15 cellular contexts compared by ENCODE assay signal in genomic region chr20:34299925-34300806, GRCh38. TPM values are rescaled to one million over a fixed set of nuclear protein-coding genes. Genes with fewer than 3 reads are reported as not detected.
DNase-seq lines count a peak whose midpoint lies in the region; TF ChIP-seq lines count a peak whose summit lies in the region.
"Had no signal": no experiment of that assay in that cellular context is flagged by ENCODE, and none has a peak within 500 bp of the region (broad histone marks: within the 10 kb centered on the region; RNA-seq: fewer than 3 reads in every experiment).

No MANE protein-coding gene starts in this region.

- H3K36me3 ChIP-seq in Loucy (ENCODE audit: insufficient read depth, low read length) (no peaks in the 10 kb centered on the region), SU-DHL-6 (ENCODE audit: low read length) (no peaks in the 10 kb centered on the region)

- intact Hi-C loops in activated CD4-positive, alpha-beta T cell treated with anti-CD3 and anti-CD28 coated beads, Interleukin-2, amount 10 ng/mL, durations not matched to agents 24 days and 14 days (cut with micrococcal nuclease) = no loop called here

- H3K27ac Mint-ChIP-seq in activated CD4-positive, alpha-beta T cell treated with anti-CD3 and anti-CD28 coated beads, Interleukin-2, amount 10 ng/mL, durations not matched to agents 24 days and 14 days = no peak overlapping the region
- H3K27ac Mint-ChIP-seq in progenitor cell of endocrine pancreas = no peak overlapping the region
- H3K27ac Mint-ChIP-seq: IgD-negative memory B cell, immature natural killer cell had no signal

- no peak overlapping the region for H3K4me3 Mint-ChIP-seq in activated CD4-positive, alpha-beta T cell treated with anti-CD3 and anti-CD28 coated beads, Interleukin-2, amount 10 ng/mL, durations not matched to agents 24 days and 14 days
- no peak overlapping the region for H3K4me3 Mint-ChIP-seq in progenitor cell of endocrine pancreas (ENCODE audit: low read depth)
- H3K4me3 Mint-ChIP-seq: IgD-negative memory B cell, neural crest cell had no signal

- H3K4me2 ChIP-seq in Loucy (ENCODE audit: low read depth, low read length, poor library complexity, severe bottlenecking) (peak overlapping the region; percentile 84), SU-DHL-6 (ENCODE audit: low read depth, low read length, poor library complexity, severe bottlenecking) (peak overlapping the region; percentile 80)

- H3K9me3 ChIP-seq in Loucy (ENCODE audit: insufficient read depth, low read depth, low read length) (no peaks in the 10 kb centered on the region), SU-DHL-6 (ENCODE audit: insufficient read depth, low read length) (no peaks in the 10 kb centered on the region)

- no peak for TF ChIP-seq CTCF in Loucy (conservative IDR thresholded peaks at IDR 0.05; ENCODE audit: low read length)
- TF ChIP-seq CTCF in SU-DHL-6 (IDR thresholded peaks at IDR 0.05; ENCODE audit: insufficient read depth, low read length, poor library complexity, severe bottlenecking) = no peak
- no peak for TF ChIP-seq CTCF in progenitor cell of endocrine pancreas (IDR thresholded peaks at IDR 0.05; ENCODE audit: unreplicated experiment)
- TF ChIP-seq CTCF in GM13977 (IDR thresholded peaks at IDR 0.05; ENCODE audit: extremely low read depth, insufficient read depth, missing control alignments) = no peak

- no peaks in the 10 kb centered on the region for H3K27me3 Mint-ChIP-seq in activated CD4-positive, alpha-beta T cell treated with anti-CD3 and anti-CD28 coated beads, Interleukin-2, amount 10 ng/mL, durations not matched to agents 24 days and 14 days
- H3K27me3 Mint-ChIP-seq in progenitor cell of endocrine pancreas = no peaks in the 10 kb centered on the region

- H2AFZ ChIP-seq in Loucy (ENCODE audit: low read length) (no peak overlapping the region), SU-DHL-6 (ENCODE audit: low read depth, low read length, severe bottlenecking) (no peak overlapping the region)

- H3K27me3 ChIP-seq in Loucy (ENCODE audit: insufficient read depth, low read length, poor library complexity, severe bottlenecking) (no peaks in the 10 kb centered on the region), SU-DHL-6 (ENCODE audit: low read length) (no peaks in the 10 kb centered on the region)

- no peaks in the 10 kb centered on the region for H3F3A ChIP-seq in Loucy (ENCODE audit: low read depth)
- no peaks in the 10 kb centered on the region for H3F3A ChIP-seq in SU-DHL-6 (ENCODE audit: insufficient read depth)

- H4K20me1 ChIP-seq in Loucy (ENCODE audit: insufficient read depth, low read length, poor library complexity, severe bottlenecking) (peaks cover 7% of the 10 kb centered on the region), SU-DHL-6 (ENCODE audit: low read depth, low read length) (no peaks in the 10 kb centered on the region; the same call in 1 of the 2 replicates)

- peak overlapping the region; percentile 28; the same call in 1 of the 2 replicates for H3K27ac ChIP-seq in SU-DHL-6 (ENCODE audit: low read depth, low read length)

- peaks cover 11% of the 10 kb centered on the region for H3K36me3 Mint-ChIP-seq in activated CD4-positive, alpha-beta T cell treated with anti-CD3 and anti-CD28 coated beads, Interleukin-2, amount 10 ng/mL, durations not matched to agents 24 days and 14 days (ENCODE audit: low read depth)
- peaks cover 5% of the 10 kb centered on the region for H3K36me3 Mint-ChIP-seq in progenitor cell of endocrine pancreas (ENCODE audit: insufficient read depth)
- H3K36me3 Mint-ChIP-seq: IgD-negative memory B cell had no signal

- no peaks in the 10 kb centered on the region for H3K9me2 ChIP-seq in Loucy (replicated peaks; ENCODE audit: low read depth, low read length)
- H3K9me2 ChIP-seq in SU-DHL-6 (replicated peaks; ENCODE audit: insufficient read depth, low read length) = no peaks in the 10 kb centered on the region

- peak overlapping the region; percentile 92 for H3K9ac ChIP-seq in Loucy (ENCODE audit: low read depth, low read length, poor library complexity, severe bottlenecking)
- peak overlapping the region; percentile 91; the same call in 1 of the 2 replicates for H3K9ac ChIP-seq in SU-DHL-6 (ENCODE audit: low read length)

- DNase-seq in DMS79 treated with DMSO at 0.1 percent for 48 hours (lab: John Stamatoyannopoulos, UW) (peak; percentile 86), left kidney (ENCODE audit: low read depth, low spot score) (peak; percentile 41), hypothalamus (lab: John Stamatoyannopoulos, UW) (no peak), progenitor cell of endocrine pancreas (ENCODE audit: low spot score, unreplicated experiment) (no peak), GM13977 (ENCODE audit: low spot score) (no peak)
- no peak for DNase-seq in activated CD4-positive, alpha-beta T cell treated with anti-CD3 and anti-CD28 coated beads, Interleukin-2, amount 10 ng/mL, durations not matched to agents 24 days and 14 days
- DNase-seq: anterior cingulate cortex, immature natural killer cell, NCI-H748 treated with DMSO at 0.1 percent for 48 hours, T-helper 2 cell had no signal

- peak overlapping the region; percentile 95 for H3K4me3 ChIP-seq in Loucy (ENCODE audit: low read length, poor library complexity, severe bottlenecking)
- no peak overlapping the region for H3K4me3 ChIP-seq in SU-DHL-6 (ENCODE audit: insufficient read depth, low read length, poor library complexity, severe bottlenecking)

- H3K79me2 ChIP-seq in Loucy (ENCODE audit: insufficient read depth, low read length) (peaks cover 57% of the 10 kb centered on the region), SU-DHL-6 (ENCODE audit: insufficient read depth, low read length) (peaks cover 70% of the 10 kb centered on the region)

- no peaks in the 10 kb centered on the region for H3K9me3 Mint-ChIP-seq in activated CD4-positive, alpha-beta T cell treated with anti-CD3 and anti-CD28 coated beads, Interleukin-2, amount 10 ng/mL, durations not matched to agents 24 days and 14 days
- H3K9me3 Mint-ChIP-seq in progenitor cell of endocrine pancreas (ENCODE audit: low read depth) = no peaks in the 10 kb centered on the region
- H3K9me3 Mint-ChIP-seq: IgD-negative memory B cell, immature natural killer cell, neural crest cell had no signal

- in situ Hi-C loops in GM13977 (cut with MboI; ENCODE audit: low pct_unique_long_range_greater_than_20kb, low sequenced_read_pairs, unreplicated experiment) = loop anchor here (25.0 kb wide), 1 partner anchor 412 kb away; the partner anchor contains the start of gene TP53INP2

- peaks cover 22% of the 10 kb centered on the region for H3K4me1 ChIP-seq in Loucy (ENCODE audit: insufficient read depth, low read length, poor library complexity, severe bottlenecking)

- peaks cover 18% of the 10 kb centered on the region for H3K4me1 Mint-ChIP-seq in activated CD4-positive, alpha-beta T cell treated with anti-CD3 and anti-CD28 coated beads, Interleukin-2, amount 10 ng/mL, durations not matched to agents 24 days and 14 days
- H3K4me1 Mint-ChIP-seq in progenitor cell of endocrine pancreas (ENCODE audit: low read depth) = peaks cover 4% of the 10 kb centered on the region

RNA-seq across cellular contexts. Expression of gene AHCY, which starts 3.0 kb away (rescaled TPM):
- total RNA-seq in activated CD4-positive, alpha-beta T cell treated with anti-CD3 and anti-CD28 coated beads, Interleukin-2, amount 10 ng/mL, durations not matched to agents 24 days and 14 days = 153 and 154 TPM in 2 replicates
- 328 and 329 TPM in 2 replicates for total RNA-seq in progenitor cell of endocrine pancreas

RNA-seq across cellular contexts. Expression of gene ASIP, which starts 58.9 kb away (rescaled TPM):
- not detected in 2 replicates for total RNA-seq in activated CD4-positive, alpha-beta T cell treated with anti-CD3 and anti-CD28 coated beads, Interleukin-2, amount 10 ng/mL, durations not matched to agents 24 days and 14 days
- not detected in 2 replicates for total RNA-seq in progenitor cell of endocrine pancreas
- total RNA-seq: Calu3, neural crest cell had no signal

Comparison
In these comparisons a context has a peak if more than half of its experiments do, and no peak if none do; other contexts are left out.
1. DNase-seq: peak in DMS79 treated with DMSO at 0.1 percent for 48 hours (single experiment) and left kidney (single experiment); none in hypothalamus (0 of 51), activated CD4-positive, alpha-beta T cell treated with anti-CD3 and anti-CD28 coated beads, Interleukin-2, amount 10 ng/mL, durations not matched to agents 24 days and 14 days (single experiment), progenitor cell of endocrine pancreas (single experiment) and GM13977 (single experiment).